24 cellular contexts compared by ENCODE assay signal in the genomic region with DNA sequence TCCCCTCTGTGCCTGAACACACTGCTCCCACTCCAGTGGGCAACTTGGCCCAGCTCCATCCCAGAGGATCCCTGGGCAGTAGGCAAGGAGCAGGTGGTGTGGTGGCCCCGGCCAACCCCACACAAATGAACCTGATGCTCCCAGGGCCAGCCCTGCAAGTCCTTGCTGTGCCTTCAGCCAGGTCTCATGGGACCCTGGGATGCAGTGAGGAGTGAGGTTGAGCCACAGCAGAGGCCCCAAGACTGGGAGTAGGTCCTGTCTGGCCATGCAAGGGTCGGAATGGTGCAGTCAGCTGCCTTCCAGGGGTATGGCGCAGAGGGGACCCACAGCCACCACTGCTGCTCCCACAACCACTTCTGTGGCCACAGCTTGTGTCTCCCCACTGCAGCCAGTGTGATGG.
A peak's percentile ranks its signal among the peaks of the same experiment; 100 is the strongest.
DNase-seq lines count a peak whose midpoint lies in the region; ATAC-seq and TF ChIP-seq lines count a peak whose summit lies in the region.
"Had no signal": no experiment of that assay in that cellular context is flagged by ENCODE, and none has a peak within 500 bp of the region (broad histone marks: within the 10 kb centered on the region; RNA-seq: fewer than 3 reads in every experiment).

No MANE protein-coding gene starts in this region.

- no peak overlapping the region for H2BK12ac ChIP-seq in neuronal stem cell (ENCODE audit: low read length)

- WGBS in neuronal stem cell (ENCODE audit: extremely low coverage in 2 of 2, insufficient read length in 2 of 2, insufficient replicate concordance in 1 of 2), 2 donors: no CpG with 5 or more reads among the region's 3 CpGs
- whole genome bisulfite sequencing in aorta, 2 donors: 97 to 100% methylated on average over 3 of the region's 3 CpGs
- WGBS in adrenal gland, 4 donors: 80 to 92% (median 90%) methylated on average over 1 to 3 of the region's 3 CpGs

- no peaks in the 10 kb centered on the region for H3K4me1 ChIP-seq in neuronal stem cell (ENCODE audit: control insufficient read depth in 2 of 2, insufficient read depth in 1 of 2, low read depth in 1 of 2, low read length in 2 of 2)
- H3K4me1 ChIP-seq in aorta (ENCODE audit: control insufficient read depth in 1 of 2, insufficient read depth in 2 of 2, low read length in 2 of 2): no peaks in the 10 kb centered on the region
- H3K4me1 ChIP-seq in foreskin keratinocyte: no peaks in the 10 kb centered on the region
- no peaks in the 10 kb centered on the region for H3K4me1 ChIP-seq in adrenal gland (replicated peaks in 1 of 2)
- H3K4me1 ChIP-seq: A549; BE2C; BLaER1 treated with 17β-estradiol and CSF1 and Interleukin-3, amounts not matched to agents 10 nM and 100 nM had no signal

- no peak overlapping the region for H2BK5ac ChIP-seq in neuronal stem cell (ENCODE audit: low read length)

- H3K36me3 ChIP-seq in neuronal stem cell (replicated peaks in 1 of 2; ENCODE audit: control insufficient read depth in 2 of 2, insufficient read depth in 2 of 2, low read length in 2 of 2) (no peaks in the 10 kb centered on the region), aorta (ENCODE audit: control insufficient read depth in 1 of 2, insufficient read depth in 2 of 2, low read length in 1 of 2) (no peaks in the 10 kb centered on the region), adrenal gland (replicated peaks in 1 of 2) (no peaks in the 10 kb centered on the region)
- H3K36me3 ChIP-seq: BE2C; BLaER1 treated with 17β-estradiol and CSF1 and Interleukin-3, amounts not matched to agents 10 nM and 100 nM had no signal

- TF ChIP-seq CTCF in foreskin keratinocyte (conservative IDR thresholded peaks at IDR 0.05) (no peak), adrenal gland (IDR thresholded peaks at IDR 0.05) (no peak)

- peak overlapping the region; percentile 82 for H3K14ac ChIP-seq in neuronal stem cell (ENCODE audit: low read length)

- ATAC-seq in stimulated activated naive CD8-positive, alpha-beta T cell treated with anti-CD3 and anti-CD28 coated beads, Interleukin-15, amount 100 ng/mL, for 72 hours: peak; percentile 44
- no peak for ATAC-seq in stimulated activated naive CD8-positive, alpha-beta T cell treated with anti-CD3 and anti-CD28 coated beads, Interleukin-15, Interleukin-2, amounts not matched to agents 100 U/mL and 50 U/mL, for 24 hours
- peak; percentile 29 for ATAC-seq in stimulated activated effector memory CD8-positive, alpha-beta T cell treated with anti-CD3 and anti-CD28 coated beads, Interleukin-12 subunit alpha, Interleukin-12 subunit beta, amount 100 ng/mL, for 72 hours
- peak; percentile 69 for ATAC-seq in aorta (ENCODE audit: low FRiP score)
- ATAC-seq in foreskin keratinocyte: no peak
- ATAC-seq in HG02938 (IDR thresholded peaks at IDR 0.05; ENCODE audit: unreplicated experiment): no peak
- ATAC-seq: A549, GM23338, HCT116 had no signal

- H3K23ac ChIP-seq in neuronal stem cell (ENCODE audit: low read depth, low read length, poor library complexity): peak overlapping the region; percentile 85

- H3K27me3 Mint-ChIP-seq in stimulated activated naive CD8-positive, alpha-beta T cell treated with anti-CD3 and anti-CD28 coated beads, Interleukin-15, amount 100 ng/mL, for 72 hours: no peaks in the 10 kb centered on the region

- TF ChIP-seq POLR2A in adrenal gland (IDR thresholded peaks at IDR 0.05): no peak

- H4K91ac ChIP-seq in neuronal stem cell (ENCODE audit: low read depth, low read length, poor library complexity): peak overlapping the region; percentile 53

- H3K4me3 ChIP-seq in neuronal stem cell (ENCODE audit: low read length in 2 of 2) (peak overlapping the region in 1 of 2 donors; percentile 58), aorta (ENCODE audit: low read length in 2 of 2) (no peak overlapping the region), adrenal gland (no peak overlapping the region)
- H3K4me3 ChIP-seq: A549; BLaER1 treated with 17β-estradiol and CSF1 and Interleukin-3, amounts not matched to agents 10 nM and 100 nM; GM23338 had no signal

- H3K4me3 Mint-ChIP-seq in stimulated activated naive CD8-positive, alpha-beta T cell treated with anti-CD3 and anti-CD28 coated beads, Interleukin-15, amount 100 ng/mL, for 72 hours: no peak overlapping the region
- H3K4me3 Mint-ChIP-seq in stimulated activated effector memory CD8-positive, alpha-beta T cell treated with anti-CD3 and anti-CD28 coated beads, Interleukin-12 subunit alpha, Interleukin-12 subunit beta, amount 100 ng/mL, for 72 hours: no peak overlapping the region
- H3K4me3 Mint-ChIP-seq: CD14-positive monocyte; CD4-positive, alpha-beta T cell; CD8-positive, alpha-beta memory T cell; GM23338; H9 had no signal

- no peaks in the 10 kb centered on the region for H3K9me3 ChIP-seq in neuronal stem cell (replicated peaks in 1 of 2; ENCODE audit: control insufficient read depth in 2 of 2, insufficient read depth in 1 of 2, low read depth in 1 of 2, low read length in 2 of 2)
- H3K9me3 ChIP-seq in aorta (ENCODE audit: control insufficient read depth, low read length): no peaks in the 10 kb centered on the region
- H3K9me3 ChIP-seq in adrenal gland (replicated peaks in 1 of 3): no peaks in the 10 kb centered on the region
- H3K9me3 ChIP-seq: A549, BE2C had no signal

- no peak overlapping the region for H2BK15ac ChIP-seq in neuronal stem cell (ENCODE audit: low read length)

- no peak overlapping the region for H4K8ac ChIP-seq in neuronal stem cell (ENCODE audit: low read depth, low read length)

- no peaks in the 10 kb centered on the region for H3K36me3 Mint-ChIP-seq in stimulated activated effector memory CD8-positive, alpha-beta T cell treated with anti-CD3 and anti-CD28 coated beads, Interleukin-12 subunit alpha, Interleukin-12 subunit beta, amount 100 ng/mL, for 72 hours
- H3K36me3 Mint-ChIP-seq: CD14-positive monocyte; CD8-positive, alpha-beta memory T cell had no signal

- no peak overlapping the region for H3K9ac ChIP-seq in neuronal stem cell (ENCODE audit: low read depth, low read length, poor library complexity)
- H3K9ac ChIP-seq: BLaER1 treated with 17β-estradiol and CSF1 and Interleukin-3, amounts not matched to agents 10 nM and 100 nM had no signal

- intact Hi-C loops in aorta (cut with DNase I) (no loop called here), adrenal gland (cut with DNase I) (no loop called here)

- no peak overlapping the region for H3K4me2 ChIP-seq in neuronal stem cell (ENCODE audit: insufficient read depth, low read length, poor library complexity, severe bottlenecking)
- H3K4me2 ChIP-seq: A549; BLaER1 treated with 17β-estradiol and CSF1 and Interleukin-3, amounts not matched to agents 10 nM and 100 nM; GM23338 had no signal

- H3K18ac ChIP-seq in neuronal stem cell (ENCODE audit: low read length): peak overlapping the region; percentile 71

- H2BK120ac ChIP-seq in neuronal stem cell (ENCODE audit: low read depth, low read length): no peak overlapping the region

- no peaks in the 10 kb centered on the region for H3K79me1 ChIP-seq in neuronal stem cell (ENCODE audit: low read depth, low read length)

- H2AFZ ChIP-seq in neuronal stem cell (ENCODE audit: low read length): no peak overlapping the region
- H2AFZ ChIP-seq: GM23338 had no signal

- H3K27me3 ChIP-seq in neuronal stem cell (ENCODE audit: control insufficient read depth in 3 of 3, insufficient read depth in 3 of 3, low read depth in 1 of 3, low read length in 3 of 3) (peaks cover 0 to 2% (median 0%) of the 10 kb centered on the region in 3 experiments), aorta (ENCODE audit: control insufficient read depth in 1 of 2, insufficient read depth in 2 of 2, low read length in 1 of 2) (peaks cover 0 to 2% of the 10 kb centered on the region in 2 donors), foreskin keratinocyte (no peaks in the 10 kb centered on the region), adrenal gland (no peaks in the 10 kb centered on the region)
- H3K27me3 ChIP-seq: BE2C; BLaER1 treated with 17β-estradiol and CSF1 and Interleukin-3, amounts not matched to agents 10 nM and 100 nM had no signal

- no peaks in the 10 kb centered on the region for H3K4me1 Mint-ChIP-seq in stimulated activated naive CD8-positive, alpha-beta T cell treated with anti-CD3 and anti-CD28 coated beads, Interleukin-15, amount 100 ng/mL, for 72 hours
- H3K4me1 Mint-ChIP-seq in stimulated activated effector memory CD8-positive, alpha-beta T cell treated with anti-CD3 and anti-CD28 coated beads, Interleukin-12 subunit alpha, Interleukin-12 subunit beta, amount 100 ng/mL, for 72 hours: no peaks in the 10 kb centered on the region
- H3K4me1 Mint-ChIP-seq: CD14-positive monocyte; CD8-positive, alpha-beta memory T cell had no signal

- H3K9me3 Mint-ChIP-seq in stimulated activated naive CD8-positive, alpha-beta T cell treated with anti-CD3 and anti-CD28 coated beads, Interleukin-15, amount 100 ng/mL, for 72 hours: no peaks in the 10 kb centered on the region
- no peaks in the 10 kb centered on the region for H3K9me3 Mint-ChIP-seq in stimulated activated effector memory CD8-positive, alpha-beta T cell treated with anti-CD3 and anti-CD28 coated beads, Interleukin-12 subunit alpha, Interleukin-12 subunit beta, amount 100 ng/mL, for 72 hours
- H3K9me3 Mint-ChIP-seq: CD4-positive, alpha-beta T cell; H9 had no signal

- no peak overlapping the region for H3K27ac ChIP-seq in neuronal stem cell (replicated peaks; ENCODE audit: low read length)
- H3K27ac ChIP-seq in aorta (ENCODE audit: low read depth in 1 of 2, low read length in 2 of 2): no peak overlapping the region
- H3K27ac ChIP-seq in foreskin keratinocyte: no peak overlapping the region
- no peak overlapping the region for H3K27ac ChIP-seq in adrenal gland
- H3K27ac ChIP-seq: A549; BLaER1 treated with 17β-estradiol and CSF1 and Interleukin-3, amounts not matched to agents 10 nM and 100 nM had no signal

- no peak for DNase-seq in stimulated activated naive CD8-positive, alpha-beta T cell treated with anti-CD3 and anti-CD28 coated beads, Interleukin-15, amount 100 ng/mL, for 72 hours
- no peak for DNase-seq in stimulated activated naive CD8-positive, alpha-beta T cell treated with anti-CD3 and anti-CD28 coated beads, Interleukin-15, Interleukin-2, amounts not matched to agents 100 U/mL and 50 U/mL, for 24 hours
- no peak for DNase-seq in neuronal stem cell (ENCODE audit: low spot score)
- DNase-seq in stimulated activated effector memory CD8-positive, alpha-beta T cell treated with anti-CD3 and anti-CD28 coated beads, Interleukin-12 subunit alpha, Interleukin-12 subunit beta, amount 100 ng/mL, for 72 hours (ENCODE audit: low spot score in 2 of 2): no peak
- no peak for DNase-seq in aorta
- no peak for DNase-seq in foreskin keratinocyte
- no peak for DNase-seq in adrenal gland
- DNase-seq: 8988T; ACHN; AML-193; BE2C; CD4-positive, alpha-beta T cell; CD8-positive, alpha-beta memory T cell; DMS 273 treated with DMSO at 0.1 percent for 48 hours; DMS79; EL; GDM1; H9 had no signal

- no peak overlapping the region for H3K27ac Mint-ChIP-seq in stimulated activated naive CD8-positive, alpha-beta T cell treated with anti-CD3 and anti-CD28 coated beads, Interleukin-15, amount 100 ng/mL, for 72 hours
- no peak overlapping the region for H3K27ac Mint-ChIP-seq in stimulated activated effector memory CD8-positive, alpha-beta T cell treated with anti-CD3 and anti-CD28 coated beads, Interleukin-12 subunit alpha, Interleukin-12 subunit beta, amount 100 ng/mL, for 72 hours
- H3K27ac Mint-ChIP-seq: CD14-positive monocyte; CD4-positive, alpha-beta T cell; CD8-positive, alpha-beta memory T cell; GM23338; H9 had no signal

- no peak overlapping the region for H3K4ac ChIP-seq in neuronal stem cell (ENCODE audit: low read length)

- no peak overlapping the region for H2AK5ac ChIP-seq in neuronal stem cell (ENCODE audit: low read depth, low read length)

Comparison
In these comparisons a context has a peak if more than half of its experiments do, and no peak if none do; other contexts are left out.
1. ATAC-seq: peak in stimulated activated naive CD8-positive, alpha-beta T cell treated with anti-CD3 and anti-CD28 coated beads, Interleukin-15, amount 100 ng/mL, for 72 hours (single experiment), stimulated activated effector memory CD8-positive, alpha-beta T cell treated with anti-CD3 and anti-CD28 coated beads, Interleukin-12 subunit alpha, Interleukin-12 subunit beta, amount 100 ng/mL, for 72 hours (single experiment) and aorta (single experiment); none in stimulated activated naive CD8-positive, alpha-beta T cell treated with anti-CD3 and anti-CD28 coated beads, Interleukin-15, Interleukin-2, amounts not matched to agents 100 U/mL and 50 U/mL, for 24 hours (single experiment), foreskin keratinocyte (single experiment) and HG02938 (single experiment).